ENCODE assay signal across 12 cellular contexts in genomic region chr5:71932131-71932635, GRCh38.
DNase-seq lines count a peak whose midpoint lies in the region; ATAC-seq, FAIRE-seq and TF ChIP-seq lines count a peak whose summit lies in the region.
"Had no signal": no experiment of that assay in that cellular context is flagged by ENCODE, and none has a peak within 500 bp of the region (broad histone marks: within the 10 kb centered on the region; RNA-seq: fewer than 3 reads in every experiment).

No MANE protein-coding gene starts in this region.

- intact Hi-C loops in heart left ventricle (cut with DNase I): loop anchor here in 1 of 10 donors (5.0 kb wide), 2 partner anchors 85 to 150 kb away; no protein-coding TSS in a partner anchor
- intact Hi-C loops in Right ventricle myocardium superior (cut with DNase I): loop anchor here (10.0 kb wide), 1 partner anchor 147 kb away; no protein-coding TSS in a partner anchor
- intact Hi-C loops in breast epithelium (cut with DNase I; ENCODE audit: low total_unique reads): no loop called here

- H3K27ac ChIP-seq in heart left ventricle (peak overlapping the region in 9 of 12 donors; percentile 11 to 66 (median 51)), breast epithelium (peak overlapping the region; percentile 76 to 82)
- H3K27ac ChIP-seq: HL-60, psoas muscle had no signal

- DNase-seq in heart left ventricle (no peak), Right ventricle myocardium superior (no peak), breast epithelium (ENCODE audit: low spot score in 2 of 2) (no peak), left lobe of liver (ENCODE audit: low spot score) (no peak), urothelium cell line (ENCODE audit: low spot score) (peak; percentile 31), foreskin melanocyte (no peak), HuH-7 (ENCODE audit: low spot score) (no peak)
- DNase-seq: activated CD4-positive, alpha-beta T cell treated with anti-CD3 and anti-CD28 coated beads for 36 hours; stimulated activated CD8-positive, alpha-beta memory T cell treated with anti-CD3 and anti-CD28 coated beads, Interleukin-4, amount 100 ng/mL, for 48 hours had no signal

- TF ChIP-seq CTCF in heart left ventricle (IDR thresholded peaks at IDR 0.05) (no peak), breast epithelium (IDR thresholded peaks at IDR 0.05) (no peak)

- H3K36me3 ChIP-seq in heart left ventricle (no peaks in the 10 kb centered on the region), breast epithelium (no peaks in the 10 kb centered on the region)

- H3K4me3 ChIP-seq in heart left ventricle (no peak overlapping the region), breast epithelium (no peak overlapping the region)
- H3K4me3 ChIP-seq: psoas muscle had no signal

- H3K27me3 ChIP-seq in heart left ventricle (no peaks in the 10 kb centered on the region), breast epithelium (no peaks in the 10 kb centered on the region)

- ATAC-seq in heart left ventricle (peak in 2 of 4 donors; percentile 9 to 30), Right ventricle myocardium superior (ENCODE audit: poor library complexity) (no peak), left lobe of liver (peak; percentile 42), HG03196 (IDR thresholded peaks at IDR 0.05; ENCODE audit: unreplicated experiment) (no peak)
- ATAC-seq: activated CD4-positive, alpha-beta T cell treated with anti-CD3 and anti-CD28 coated beads for 36 hours had no signal

- TF ChIP-seq POLR2A in heart left ventricle (IDR thresholded peaks at IDR 0.05): no peak
- no peak for TF ChIP-seq POLR2A in breast epithelium (IDR thresholded peaks at IDR 0.05)

- peaks cover 0 to 9% (median 1%) of the 10 kb centered on the region in 12 donors for H3K9me3 ChIP-seq in heart left ventricle
- no peaks in the 10 kb centered on the region for H3K9me3 ChIP-seq in breast epithelium
- H3K9me3 ChIP-seq: psoas muscle had no signal

- no peak for FAIRE-seq in urothelium cell line (lab: Jason Lieb, UNC)

- H3K4me1 ChIP-seq in heart left ventricle: peaks cover 0 to 19% (median 11%) of the 10 kb centered on the region in 12 donors
- H3K4me1 ChIP-seq in breast epithelium: no peaks in the 10 kb centered on the region
- H3K4me1 ChIP-seq: psoas muscle had no signal

- WGBS in heart left ventricle, 4 donors: 53 to 67% (median 63%) methylated on average over 1 of the region's 1 CpG
